ENCODE assay signal across 9 cellular contexts in the genomic region with DNA sequence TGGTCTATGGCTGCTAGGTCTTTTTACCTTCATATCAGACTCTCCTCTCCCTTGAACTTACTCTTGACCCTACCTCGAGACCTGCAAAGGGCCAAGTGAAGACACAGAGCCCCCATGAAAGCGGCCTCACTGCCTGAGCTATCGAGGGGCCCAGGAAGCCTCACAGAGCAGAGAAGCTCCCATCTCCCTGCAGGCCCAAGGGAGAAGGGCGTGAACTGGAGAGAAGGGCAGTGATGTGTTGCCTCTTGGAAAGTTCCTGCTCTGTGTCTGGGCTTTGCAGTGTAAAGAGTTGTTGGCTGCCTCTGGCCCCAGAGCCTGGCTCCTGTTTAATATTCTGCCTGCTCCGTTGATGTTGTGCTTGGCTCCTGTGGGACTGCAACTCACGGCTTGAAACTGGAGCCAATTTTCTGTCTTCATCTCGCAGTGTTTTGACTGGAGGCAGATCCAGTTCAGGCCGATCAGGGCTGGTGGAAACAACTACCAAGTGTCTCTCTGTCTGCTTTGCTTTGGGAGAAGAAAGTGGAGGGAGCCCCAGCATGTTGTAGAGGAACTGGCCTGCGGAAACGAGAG. TPM values are rescaled to one million over a fixed set of nuclear protein-coding genes. Genes with fewer than 3 reads are reported as not detected.
DNase-seq lines count a peak whose midpoint lies in the region; ATAC-seq and TF ChIP-seq lines count a peak whose summit lies in the region.
"Had no signal": no experiment of that assay in that cellular context is flagged by ENCODE, and none has a peak within 500 bp of the region (broad histone marks: within the 10 kb centered on the region; RNA-seq: fewer than 3 reads in every experiment).

No MANE protein-coding gene starts in this region.

- H3K9me3 ChIP-seq in skeletal muscle satellite cell (replicated peaks; ENCODE audit: low read length), result no peaks in the 10 kb centered on the region
- H3K9me3 ChIP-seq in CD4-positive, alpha-beta T cell (ENCODE audit: control insufficient read depth, low read length), result no peaks in the 10 kb centered on the region

- peaks cover 31% of the 10 kb centered on the region for H3K4me1 Mint-ChIP-seq in GM23338
- peaks cover 81% of the 10 kb centered on the region for H3K4me1 Mint-ChIP-seq in chondrocyte (ENCODE audit: low read depth)
- H3K4me1 Mint-ChIP-seq in CD4-positive, alpha-beta T cell (ENCODE audit: low read depth), result peaks cover 10% of the 10 kb centered on the region

- H3F3A ChIP-seq in GM23338 (replicated peaks; ENCODE audit: low read depth), result peaks cover 5% of the 10 kb centered on the region; the same call in 1 of the 2 replicates

- no peak overlapping the region for H3K27ac ChIP-seq in GM23338 (ENCODE audit: low read depth)
- H3K27ac ChIP-seq in CD4-positive, alpha-beta T cell (ENCODE audit: low read depth, low read length), result no peak overlapping the region

- intact Hi-C loops in CD4-positive, alpha-beta T cell (cut with DNase I, micrococcal nuclease), result loop anchor here in 1 of 2 experiments (10.0 kb wide), 1 partner anchor 688 kb away; no protein-coding TSS in a partner anchor

- CTCF ChIA-PET in CD4-positive, alpha-beta T cell (lab: Charles Lee), result no interaction called here

- POLR2A ChIA-PET in CD4-positive, alpha-beta T cell (lab: Charles Lee), result no interaction called here

- no peaks in the 10 kb centered on the region for H3K79me2 ChIP-seq in GM23338 (replicated peaks; ENCODE audit: insufficient read depth)

- H3K36me3 ChIP-seq in GM23338 (ENCODE audit: insufficient read depth) (no peaks in the 10 kb centered on the region), skeletal muscle satellite cell (ENCODE audit: insufficient read depth, low read length) (peaks cover under 1% of the 10 kb centered on the region)

- H3K27me3 ChIP-seq in GM23338 (ENCODE audit: insufficient read depth) (peaks cover 54% of the 10 kb centered on the region), skeletal muscle satellite cell (ENCODE audit: control insufficient read depth, insufficient read depth, low read length) (no peaks in the 10 kb centered on the region)
- peaks cover 55% of the 10 kb centered on the region for H3K27me3 ChIP-seq in CD4-positive, alpha-beta T cell (ENCODE audit: control insufficient read depth, insufficient read depth, low read length)

- H3K4me3 ChIP-seq in GM23338 (no peak overlapping the region), skeletal muscle satellite cell (ENCODE audit: low read length) (no peak overlapping the region)

- no peaks in the 10 kb centered on the region for H4K20me1 ChIP-seq in GM23338 (replicated peaks; ENCODE audit: insufficient read depth)

- H3K4me2 ChIP-seq in GM23338 (peak overlapping the region; percentile 55; the same call in 1 of the 2 replicates), skeletal muscle satellite cell (ENCODE audit: low read length) (peak overlapping the region; percentile 46)

- H3K9me2 ChIP-seq in GM23338 (ENCODE audit: insufficient read depth), result no peaks in the 10 kb centered on the region

- H3K36me3 Mint-ChIP-seq in GM23338 (ENCODE audit: low read depth) (no peaks in the 10 kb centered on the region; the same call in 2 of the 3 replicates), chondrocyte (ENCODE audit: low read depth) (peaks cover 7% of the 10 kb centered on the region)
- no peaks in the 10 kb centered on the region for H3K36me3 Mint-ChIP-seq in CD4-positive, alpha-beta T cell (ENCODE audit: low read depth)

- ATAC-seq in GM23338 (no peak), GM21737 (IDR thresholded peaks at IDR 0.05; ENCODE audit: unreplicated experiment) (no peak)
- no peak for ATAC-seq in CD4-positive, alpha-beta T cell (ENCODE audit: poor library complexity)

- DNase-seq in GM23338 (ENCODE audit: low spot score) (no peak), chondrocyte (ENCODE audit: low spot score) (no peak), kidney glomerular epithelial cell (lab: John Stamatoyannopoulos, UW) (peak; percentile 53), DMS53 treated with DMSO at 0.1 percent for 48 hours (lab: John Stamatoyannopoulos, UW; ENCODE audit: unreplicated experiment) (no peak)
- DNase-seq in activated T-cell treated with anti-CD3 and anti-CD28 coated beads, Interleukin-2, amount 50 U/mL, for 48 hours, result no peak
- no peak for DNase-seq in CD4-positive, alpha-beta T cell
- DNase-seq: DND-41 had no signal

- no peak overlapping the region for H3K27ac Mint-ChIP-seq in GM23338
- peak overlapping the region; percentile 96 for H3K27ac Mint-ChIP-seq in chondrocyte (ENCODE audit: unreplicated experiment)
- no peak overlapping the region for H3K27ac Mint-ChIP-seq in CD4-positive, alpha-beta T cell

- H3K4me3 Mint-ChIP-seq in GM23338 (no peak overlapping the region; the same call in 2 of the 3 replicates), chondrocyte (ENCODE audit: unreplicated experiment) (peak overlapping the region; percentile 72)
- no peak overlapping the region for H3K4me3 Mint-ChIP-seq in CD4-positive, alpha-beta T cell

- peaks cover 28% of the 10 kb centered on the region for H3K27me3 Mint-ChIP-seq in GM23338 (ENCODE audit: insufficient read depth, low read depth, poor library complexity)
- H3K27me3 Mint-ChIP-seq in chondrocyte (ENCODE audit: low read depth), result no peaks in the 10 kb centered on the region
- H3K27me3 Mint-ChIP-seq in CD4-positive, alpha-beta T cell, result peaks cover 75% of the 10 kb centered on the region

- H3K4me1 ChIP-seq in GM23338 (ENCODE audit: insufficient read depth) (peaks cover 42% of the 10 kb centered on the region), skeletal muscle satellite cell (ENCODE audit: control insufficient read depth, insufficient read depth, low read length) (peaks cover 58% of the 10 kb centered on the region)

- H3K9ac ChIP-seq in skeletal muscle satellite cell (ENCODE audit: low read depth, low read length), result peak overlapping the region; percentile 51

- H2AFZ ChIP-seq in GM23338, result peak overlapping the region; percentile 66

- TF ChIP-seq CTCF in GM23338 (conservative IDR thresholded peaks at IDR 0.05; ENCODE audit: low read depth in 2 of 2) (no peak), chondrocyte (IDR thresholded peaks at IDR 0.05) (no peak)
- TF ChIP-seq CTCF in CD4-positive, alpha-beta T cell (IDR thresholded peaks at IDR 0.05), result no peak

- H3K9me3 Mint-ChIP-seq in GM23338 (no peaks in the 10 kb centered on the region), chondrocyte (ENCODE audit: low read depth) (no peaks in the 10 kb centered on the region)
- H3K9me3 Mint-ChIP-seq in CD4-positive, alpha-beta T cell, result no peaks in the 10 kb centered on the region

TF ChIP-seq in GM23338, 12 proteins besides CTCF, POLR2A, EP300 and RAD21 (continues in another document):
- no peak for TF ChIP-seq EZH2phosphoT487 (IDR thresholded peaks at IDR 0.05; ENCODE audit: unreplicated experiment)

RNA-seq across cellular contexts. Expression of a gene that starts 4.3 kb away (rescaled TPM):
- 1.0 and 1.6 TPM in 2 replicates for total RNA-seq in GM23338 (2014; rRNA removed; shearing (Covaris generic))
- 1.3 and 1.4 TPM in 2 replicates for polyA plus RNA-seq in GM23338 (2016; fragmentation: Nextera tagmentation; extraction: Ambion mirVana)
- total RNA-seq in chondrocyte, result 39.1 to 71.7 TPM (median 43.5 TPM) in 3 replicates
- total RNA-seq in skeletal muscle satellite cell (2012; rRNA removed), result 0.22 TPM in 1 of 2 replicates, not detected in the other
- total RNA-seq in CD4-positive, alpha-beta T cell, result not detected

Comparison
In these comparisons a context has a peak if more than half of its experiments do, and no peak if none do; other contexts are left out.
1. RNA of a gene that starts 4.3 kb away (total RNA-seq): 39.1 to 71.7 TPM in chondrocyte; 1.0 to 1.6 TPM in GM23338 and not detected in CD4-positive, alpha-beta T cell; every median in the first group is over 10 times any median in the second.